18 cellular contexts compared by ENCODE assay signal in the genomic region with DNA sequence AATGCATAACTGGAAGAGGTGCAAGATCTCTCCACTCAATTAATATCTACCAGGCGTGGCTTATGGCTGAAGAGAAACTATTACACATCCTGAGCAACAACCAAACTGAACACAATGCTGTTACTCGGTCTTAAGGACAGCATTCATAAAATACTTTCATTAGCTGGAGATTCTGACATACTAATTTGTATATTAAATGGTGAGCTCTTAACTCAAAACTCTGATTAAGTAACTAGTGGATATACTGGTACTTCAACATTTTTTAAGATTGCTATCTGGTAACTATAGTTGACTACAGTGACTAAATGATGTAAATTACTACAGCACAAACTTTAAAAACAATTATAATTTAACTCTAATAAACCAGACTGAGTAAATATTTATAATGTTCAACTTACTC. TPM values are rescaled to one million over a fixed set of nuclear protein-coding genes. Genes with fewer than 3 reads are reported as not detected.
A peak's percentile ranks its signal among the peaks of the same experiment; 100 is the strongest.
DNase-seq lines count a peak whose midpoint lies in the region; ATAC-seq, FAIRE-seq and TF ChIP-seq lines count a peak whose summit lies in the region.
"Had no signal": no experiment of that assay in that cellular context is flagged by ENCODE, and none has a peak within 500 bp of the region (broad histone marks: within the 10 kb centered on the region; RNA-seq: fewer than 3 reads in every experiment).

No MANE protein-coding gene starts in this region.

- H4K20me1 ChIP-seq in smooth muscle cell (ENCODE audit: low read depth) = no peaks in the 10 kb centered on the region

- no peaks in the 10 kb centered on the region for H3K4me1 ChIP-seq in smooth muscle cell (ENCODE audit: low read depth)

- no peak overlapping the region for H3K4me3 Mint-ChIP-seq in memory B cell
- H3K4me3 Mint-ChIP-seq: CD14-positive monocyte; CD8-positive, alpha-beta T cell; GM23338; IgD-negative memory B cell had no signal

- H3K27me3 Mint-ChIP-seq in memory B cell = no peaks in the 10 kb centered on the region
- H3K27me3 Mint-ChIP-seq: IgD-negative memory B cell had no signal

- H3K27me3 ChIP-seq in bronchial epithelial cell (ENCODE audit: control insufficient read depth, insufficient read depth, low read length) (no peaks in the 10 kb centered on the region), smooth muscle cell (ENCODE audit: low read depth) (no peaks in the 10 kb centered on the region)

- in situ Hi-C loops in GM13977 (cut with MboI; ENCODE audit: low pct_unique_long_range_greater_than_20kb, low sequenced_read_pairs, unreplicated experiment) = no loop called here

- H3K79me2 ChIP-seq in smooth muscle cell (ENCODE audit: low read depth) = peaks cover 4% of the 10 kb centered on the region

- TF ChIP-seq POLR2A in GM12891 (IDR thresholded peaks at IDR 0.05; ENCODE audit: low read depth, low read length) = no peak

- WGBS in smooth muscle cell (ENCODE audit: low lambda C conversion rate) = 87% methylated on average over 2 of the region's 2 CpGs

- no peaks in the 10 kb centered on the region for H3K9me3 Mint-ChIP-seq in memory B cell
- H3K9me3 Mint-ChIP-seq: CD8-positive, alpha-beta T cell; GM23338; IgD-negative memory B cell had no signal

- H3K4me2 ChIP-seq in smooth muscle cell = no peak overlapping the region
- H3K4me2 ChIP-seq: GM23338 had no signal

- no peaks in the 10 kb centered on the region for H3K9me3 ChIP-seq in smooth muscle cell (replicated peaks; ENCODE audit: low read depth)

- H3K36me3 Mint-ChIP-seq in memory B cell = peaks cover 30% of the 10 kb centered on the region

- H3K27ac Mint-ChIP-seq in memory B cell = peak overlapping the region; percentile 52
- H3K27ac Mint-ChIP-seq: CD14-positive monocyte; CD8-positive, alpha-beta T cell; GM23338; IgD-negative memory B cell had no signal

- FAIRE-seq in GM12891 (lab: Jason Lieb, UNC) (peak; percentile 9), bronchial epithelial cell (lab: Jason Lieb, UNC) (no peak)
- FAIRE-seq: D721Med had no signal

- H3K4me1 Mint-ChIP-seq in memory B cell = peaks cover 33% of the 10 kb centered on the region
- H3K4me1 Mint-ChIP-seq: CD14-positive monocyte had no signal

- TF ChIP-seq CTCF in bronchial epithelial cell (IDR thresholded peaks at IDR 0.05; ENCODE audit: insufficient read depth, low read length, severe bottlenecking) = no peak
- TF ChIP-seq CTCF in smooth muscle cell (IDR thresholded peaks at IDR 0.05; ENCODE audit: borderline replicate concordance, insufficient read depth, poor library complexity, severe bottlenecking) = no peak
- TF ChIP-seq CTCF in GM13977 (IDR thresholded peaks at IDR 0.05; ENCODE audit: extremely low read depth, insufficient read depth, missing control alignments) = no peak

- ATAC-seq in memory B cell (ENCODE audit: low read depth) (no peak), GM19035 (IDR thresholded peaks at IDR 0.05; ENCODE audit: unreplicated experiment) (no peak), GM21723 (IDR thresholded peaks at IDR 0.05; ENCODE audit: unreplicated experiment) (no peak)
- ATAC-seq: CD8-positive, alpha-beta T cell; GM23338 had no signal

- H3K4me3 ChIP-seq in bronchial epithelial cell (ENCODE audit: low read depth, low read length) = no peak overlapping the region
- no peak overlapping the region for H3K4me3 ChIP-seq in smooth muscle cell
- H3K4me3 ChIP-seq: GM23338 had no signal

- H3K27ac ChIP-seq in smooth muscle cell (ENCODE audit: low read depth) = peak overlapping the region; percentile 39

- H3K36me3 ChIP-seq in bronchial epithelial cell (ENCODE audit: control insufficient read depth, insufficient read depth, low read length) (no peaks in the 10 kb centered on the region), smooth muscle cell (ENCODE audit: low read depth) (no peaks in the 10 kb centered on the region)

- no peaks in the 10 kb centered on the region for H3F3A ChIP-seq in smooth muscle cell (ENCODE audit: low read depth)

- DNase-seq in GM12891 (ENCODE audit: insufficient read length, low spot score) (no peak), bronchial epithelial cell (ENCODE audit: low read depth) (peak; percentile 22), memory B cell (ENCODE audit: low spot score in 2 of 2) (no peak), smooth muscle cell (lab: John Stamatoyannopoulos, UW; ENCODE audit: unreplicated experiment) (no peak), GM13977 (ENCODE audit: low spot score) (no peak)
- DNase-seq: CD8-positive, alpha-beta T cell; COR-L47; DND-41; GDM1; H7 had no signal

- no peak overlapping the region for H3K9ac ChIP-seq in smooth muscle cell (ENCODE audit: low read depth)

- no peak overlapping the region for H2AFZ ChIP-seq in smooth muscle cell (ENCODE audit: low read depth)
- H2AFZ ChIP-seq: GM23338 had no signal

TF ChIP-seq in GM12891, 5 proteins besides CTCF, POLR2A, EP300 and RAD21:
- TF ChIP-seq TAF1 (IDR thresholded peaks at IDR 0.05; ENCODE audit: low read depth, low read length) = no peak

RNA-seq across cellular contexts. Expression of gene ZDHHC21, which starts 15.8 kb away (rescaled TPM):
- 3.5 TPM for polyA plus RNA-seq in GM12891 (2012; ENCODE audit: low read depth, missing spikeins)
- 8.4 and 21.6 TPM in 2 replicates for total RNA-seq in bronchial epithelial cell
- 8.9 and 9.0 TPM in 2 replicates for total RNA-seq in smooth muscle cell
- polyA plus RNA-seq in smooth muscle cell = 1.3 TPM in 2 replicates

RNA-seq across cellular contexts. Expression of gene CER1, which starts 45.1 kb away (rescaled TPM):
- polyA plus RNA-seq in GM12891 (2012; ENCODE audit: low read depth, missing spikeins) = not detected
- total RNA-seq in bronchial epithelial cell = not detected in 2 replicates
- 1.6 and 1.7 TPM in 2 replicates for total RNA-seq in smooth muscle cell
- polyA plus RNA-seq in smooth muscle cell = not detected in 2 replicates
- total RNA-seq: CD8-positive, alpha-beta T cell; HT-29 had no signal
- polyA plus RNA-seq: BJ, CD14-positive monocyte, IgD-negative memory B cell had no signal
